3 cellular contexts compared by ENCODE assay signal in genomic region chr12:76804435-76804976, GRCh38.
TF ChIP-seq lines count a peak whose summit lies in the region.

No MANE protein-coding gene starts in this region.

TF ChIP-seq in HEK293, 187 proteins besides CTCF, POLR2A, EP300 and RAD21:
- TF ChIP-seq ZNF623 (tag by site-specific recombination; IDR thresholded peaks at IDR 0.05): no peak
- TF ChIP-seq ZSCAN23 (tag by site-specific recombination; IDR thresholded peaks at IDR 0.05): no peak
- no peak for TF ChIP-seq ZNF776 (tag by site-specific recombination; IDR thresholded peaks at IDR 0.05; ENCODE audit: borderline replicate concordance)
- TF ChIP-seq ZNF2 (tag by site-specific recombination; IDR thresholded peaks at IDR 0.05): no peak
- TF ChIP-seq KLF1 (tag by site-specific recombination; IDR thresholded peaks at IDR 0.05): 0 out of 2 replicates have a peak, but pooled peaks have one; percentile 22
- no peak for TF ChIP-seq ZNF701 (tag by site-specific recombination; IDR thresholded peaks at IDR 0.05)
- TF ChIP-seq ZBTB44 (tag by site-specific recombination; IDR thresholded peaks at IDR 0.05): no peak
- TF ChIP-seq MZF1 (tag by site-specific recombination; IDR thresholded peaks at IDR 0.05; ENCODE audit: borderline replicate concordance): 0 out of 2 replicates have a peak, but pooled peaks have one; percentile 63
- no peak for TF ChIP-seq REPIN1 (tag by site-specific recombination; IDR thresholded peaks at IDR 0.05; ENCODE audit: low read depth)
- no peak for TF ChIP-seq IKZF3 (tag by site-specific recombination; IDR thresholded peaks at IDR 0.05)
- no peak for TF ChIP-seq SALL2 (tag by site-specific recombination; IDR thresholded peaks at IDR 0.05; ENCODE audit: borderline replicate concordance)
- no peak for TF ChIP-seq ZNF580 (tag by site-specific recombination; IDR thresholded peaks at IDR 0.05)
- TF ChIP-seq PRDM10 (tag by site-specific recombination; IDR thresholded peaks at IDR 0.05): peak; percentile 68
- no peak for TF ChIP-seq ZNF366 (tag by site-specific recombination; conservative IDR thresholded peaks at IDR 0.05)
TF ChIP-seq in HEK293: peak in this region for 3.

TF ChIP-seq in IMR-90, 13 proteins besides CTCF, POLR2A, EP300 and RAD21:
- TF ChIP-seq MAFK (IDR thresholded peaks at IDR 0.05; ENCODE audit: low read depth, low read length) (no peak), CEBPB (IDR thresholded peaks at IDR 0.05; ENCODE audit: low read depth, low read length) (peak; percentile 26; the same call in 1 of the 2 replicates)

TF ChIP-seq in K562, 482 proteins besides CTCF, POLR2A, EP300 and RAD21:
- TF ChIP-seq ZNF133 (CRISPR knock-in tag; IDR thresholded peaks at IDR 0.05): no peak
- no peak for TF ChIP-seq SREBF2 (CRISPR knock-in tag; IDR thresholded peaks at IDR 0.05)
- TF ChIP-seq MEF2A (IDR thresholded peaks at IDR 0.05; ENCODE audit: control insufficient read depth, low read depth, low read length): no peak
- no peak for TF ChIP-seq ASH1L (IDR thresholded peaks at IDR 0.05; ENCODE audit: borderline replicate concordance, low read depth, partially characterized antibody)
- peak; percentile 25; the same call in 1 of the 2 replicates for TF ChIP-seq RFX1 (IDR thresholded peaks at IDR 0.05)
- TF ChIP-seq THRA (IDR thresholded peaks at IDR 0.05): no peak
- TF ChIP-seq GABPA (tag; conservative IDR thresholded peaks at IDR 0.05; ENCODE audit: low read depth): no peak
- no peak for TF ChIP-seq SAP30 (IDR thresholded peaks at IDR 0.05; ENCODE audit: borderline replicate concordance, insufficient read depth, low read depth, low read length, poor library complexity, severe bottlenecking)
- TF ChIP-seq ZBTB17 (CRISPR knock-in tag; IDR thresholded peaks at IDR 0.05): no peak
- TF ChIP-seq TOE1 (IDR thresholded peaks at IDR 0.05; ENCODE audit: borderline replicate concordance): no peak
- TF ChIP-seq TOE1 (CRISPR knock-in tag; IDR thresholded peaks at IDR 0.05; ENCODE audit: borderline replicate concordance, low read depth): no peak
- no peak for TF ChIP-seq ZNF134 (CRISPR knock-in tag; conservative IDR thresholded peaks at IDR 0.05)
- TF ChIP-seq SRSF3 (IDR thresholded peaks at IDR 0.05; ENCODE audit: insufficient read depth, low read length): no peak
- peak; percentile 75 for TF ChIP-seq PKNOX1 (IDR thresholded peaks at IDR 0.05)
- no peak for TF ChIP-seq MXI1 (IDR thresholded peaks at IDR 0.05; ENCODE audit: low read depth, low read length)
- TF ChIP-seq HEY1 (CRISPR knock-in tag; IDR thresholded peaks at IDR 0.05; ENCODE audit: borderline replicate concordance): no peak
- no peak for TF ChIP-seq ILK (tag; IDR thresholded peaks at IDR 0.05; ENCODE audit: borderline replicate concordance, low read depth)
- TF ChIP-seq ZBTB1 (CRISPR knock-in tag; IDR thresholded peaks at IDR 0.05; ENCODE audit: borderline replicate concordance, low read depth): no peak
- peak; percentile 75 for TF ChIP-seq MEIS2 (IDR thresholded peaks at IDR 0.05; ENCODE audit: partially characterized antibody)
- TF ChIP-seq NR2C2 (CRISPR knock-in tag; IDR thresholded peaks at IDR 0.05): no peak
- no peak for TF ChIP-seq NR2C2 (tag; IDR thresholded peaks at IDR 0.05)
- no peak for TF ChIP-seq MTA1 (IDR thresholded peaks at IDR 0.05; ENCODE audit: borderline replicate concordance)
- no peak for TF ChIP-seq BDP1 (IDR thresholded peaks at IDR 0.05; ENCODE audit: insufficient read depth, insufficient read length)
- TF ChIP-seq CHAMP1 (IDR thresholded peaks at IDR 0.05): 0 out of 2 replicates have a peak, but pooled peaks have one; percentile 14
- no peak for TF ChIP-seq ELK1 (CRISPR knock-in tag; IDR thresholded peaks at IDR 0.05)
- no peak for TF ChIP-seq ELK3 (CRISPR knock-in tag; IDR thresholded peaks at IDR 0.05)
- no peak for TF ChIP-seq SLC30A9 (CRISPR knock-in tag; IDR thresholded peaks at IDR 0.05)
- peak; percentile 81 for TF ChIP-seq CEBPB (tag; IDR thresholded peaks at IDR 0.05)
- no peak for TF ChIP-seq PBX2 (CRISPR knock-in tag; IDR thresholded peaks at IDR 0.05; ENCODE audit: low read depth)
- TF ChIP-seq PBX2 (tag; conservative IDR thresholded peaks at IDR 0.05; ENCODE audit: low read depth): peak; percentile 54
- no peak for TF ChIP-seq GATA2 (CRISPR knock-in tag; IDR thresholded peaks at IDR 0.05)
- no peak for TF ChIP-seq MYC (IDR thresholded peaks at IDR 0.05; ENCODE audit: low read depth, low read length)
- no peak for TF ChIP-seq MYC (CRISPR knock-in tag; IDR thresholded peaks at IDR 0.05; ENCODE audit: borderline replicate concordance, low read depth)
